Comparison of ENCODE assay signal across 9 cellular contexts in the genomic region with DNA sequence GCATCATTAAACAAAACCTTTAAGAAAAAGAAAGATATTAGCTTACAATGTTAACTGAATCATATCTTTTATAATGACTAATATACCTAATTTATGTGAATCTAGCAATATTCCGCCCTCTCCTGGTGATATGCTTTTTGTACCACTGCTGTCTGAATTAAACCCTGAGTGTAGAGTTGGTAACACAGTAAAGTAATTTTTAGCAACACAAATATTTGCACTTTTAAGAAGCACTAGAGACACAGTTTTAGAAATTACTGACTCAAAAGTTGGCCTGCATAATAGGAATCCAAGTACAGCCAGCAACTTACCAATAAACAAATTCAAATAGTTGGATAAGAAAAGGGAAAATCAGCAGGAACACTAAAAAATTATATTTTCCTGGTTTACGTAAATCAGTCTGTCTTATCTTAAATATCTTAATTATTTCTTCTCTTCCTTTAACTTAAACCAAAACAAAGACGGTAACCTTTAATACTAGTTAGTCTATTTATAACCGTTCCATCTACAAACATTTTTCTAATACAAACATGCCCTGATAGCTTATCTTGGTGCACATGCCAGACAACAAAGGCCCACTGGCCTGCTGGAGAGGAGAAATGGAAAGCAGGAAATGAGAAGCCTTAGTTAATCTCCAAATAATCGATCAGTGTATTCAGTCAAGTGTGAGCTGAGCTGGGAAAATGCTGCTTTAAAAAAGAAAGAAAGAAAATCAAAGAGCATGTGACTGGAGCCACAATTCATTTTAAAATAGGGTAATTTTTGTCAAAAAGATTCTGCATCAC.
DNase-seq lines count a peak whose midpoint lies in the region; ATAC-seq and TF ChIP-seq lines count a peak whose summit lies in the region.
"Had no signal": no experiment of that assay in that cellular context is flagged by ENCODE, and none has a peak within 500 bp of the region (broad histone marks: within the 10 kb centered on the region; RNA-seq: fewer than 3 reads in every experiment).

No MANE protein-coding gene starts in this region.

- DNase-seq in RWPE2 (ENCODE audit: low spot score), result no peak
- DNase-seq in glomerular endothelial cell (ENCODE audit: extremely low read depth, low read depth, low spot score), result peak; percentile 47

- peak overlapping the region; percentile 3 for H3K9ac ChIP-seq in skeletal muscle satellite cell (ENCODE audit: low read depth, low read length)

- H3K4me2 ChIP-seq in skeletal muscle satellite cell (ENCODE audit: low read length), result no peak overlapping the region

- ATAC-seq in RWPE2 (ENCODE audit: low read depth) (peak; percentile 56; the same call in 1 of the 3 replicates), HG02870 (IDR thresholded peaks at IDR 0.05; ENCODE audit: unreplicated experiment) (no peak), HG03565 (IDR thresholded peaks at IDR 0.05; ENCODE audit: unreplicated experiment) (no peak), GM21447 (IDR thresholded peaks at IDR 0.05; ENCODE audit: unreplicated experiment) (no peak), GM21576 (IDR thresholded peaks at IDR 0.05; ENCODE audit: unreplicated experiment) (no peak)

- no peaks in the 10 kb centered on the region for H3K9me3 ChIP-seq in RWPE2 (ENCODE audit: severe bottlenecking)
- H3K9me3 ChIP-seq in skeletal muscle satellite cell (replicated peaks; ENCODE audit: low read length), result no peaks in the 10 kb centered on the region
- H3K9me3 ChIP-seq: neutrophil had no signal

- no peak overlapping the region for H3K27ac ChIP-seq in RWPE2 (ENCODE audit: poor library complexity, severe bottlenecking)
- H3K27ac ChIP-seq: neutrophil had no signal

- peak; percentile 6 for TF ChIP-seq CTCF in GM12873 (IDR thresholded peaks at IDR 0.05; ENCODE audit: insufficient read depth, low read depth, low read length, missing control alignments)
- TF ChIP-seq CTCF in RWPE2 (IDR thresholded peaks at IDR 0.05; ENCODE audit: poor library complexity, severe bottlenecking), result peak; percentile 65

- no peaks in the 10 kb centered on the region for H3K4me1 ChIP-seq in RWPE2 (ENCODE audit: insufficient read depth, poor library complexity, severe bottlenecking)
- peaks cover 14% of the 10 kb centered on the region for H3K4me1 ChIP-seq in skeletal muscle satellite cell (ENCODE audit: control insufficient read depth, insufficient read depth, low read length)

- no peaks in the 10 kb centered on the region for H3K36me3 ChIP-seq in RWPE2 (ENCODE audit: low read depth)
- no peaks in the 10 kb centered on the region for H3K36me3 ChIP-seq in skeletal muscle satellite cell (ENCODE audit: insufficient read depth, low read length)
- H3K36me3 ChIP-seq: neutrophil had no signal

- H3K4me3 ChIP-seq in RWPE2 (ENCODE audit: severe bottlenecking), result no peak overlapping the region
- H3K4me3 ChIP-seq in skeletal muscle satellite cell (ENCODE audit: low read length), result no peak overlapping the region

- H3K27me3 ChIP-seq in RWPE2 (ENCODE audit: insufficient read depth, poor library complexity, severe bottlenecking) (no peaks in the 10 kb centered on the region), skeletal muscle satellite cell (ENCODE audit: control insufficient read depth, insufficient read depth, low read length) (no peaks in the 10 kb centered on the region)
- H3K27me3 ChIP-seq: neutrophil had no signal
